7 cellular contexts compared by ENCODE assay signal in genomic region chr7:44842675-44843074, GRCh38. TPM values are rescaled to one million over a fixed set of nuclear protein-coding genes. Genes with fewer than 3 reads are reported as not detected.
DNase-seq lines count a peak whose midpoint lies in the region; ATAC-seq and TF ChIP-seq lines count a peak whose summit lies in the region.
"Not testable (repeated sequence)": the region's sequence is repeated elsewhere in the genome, so short reads cannot be mapped to it uniquely, and the experiment has no call there.

No MANE protein-coding gene starts in this region.

- intact Hi-C loops in left ventricle myocardium superior (cut with micrococcal nuclease), result not testable (repeated sequence)

- not testable (repeated sequence) for ATAC-seq in WTC11; stimulated activated memory B cell treated with anti-CD40 and anti-IgM and Interleukin-4, amounts not matched to agents 10 μg/mL and 1 μg/mL and 100 μg/mL, for 72 hours
- peak; percentile 60 for ATAC-seq in left ventricle myocardium superior

- TF ChIP-seq CTCF in HFFc6 (IDR thresholded peaks at IDR 0.05); WTC11 (IDR thresholded peaks at IDR 0.05); fibroblast of the aortic adventitia (IDR thresholded peaks at IDR 0.05; ENCODE audit: insufficient read depth, low read length); neutrophil (IDR thresholded peaks at IDR 0.05): not testable (repeated sequence)

- not testable (repeated sequence) for H3K4me3 ChIP-seq in fibroblast of the aortic adventitia (ENCODE audit: low read depth, low read length); neutrophil (ENCODE audit: low read depth in 1 of 2, low read length in 1 of 2)

- H3K9me3 Mint-ChIP-seq in HFFc6; WTC11; activated naive CD4-positive, alpha-beta T cell treated with anti-CD3 and anti-CD28 coated beads, Interleukin-2, amount 10 ng/mL, durations not matched to agents 7 days and 5 days; stimulated activated memory B cell treated with anti-CD40 and anti-IgM and Interleukin-4, amounts not matched to agents 10 μg/mL and 1 μg/mL and 100 μg/mL, for 72 hours: not testable (repeated sequence)

- not testable (repeated sequence) for H3K9me3 ChIP-seq in neutrophil

- H3K36me3 ChIP-seq in neutrophil, result peaks cover 23% of the 10 kb centered on the region

- peak overlapping the region; percentile 82 for H3K27ac ChIP-seq in neutrophil

- peaks cover 70 to 71% of the 10 kb centered on the region in 2 experiments for H3K4me1 ChIP-seq in neutrophil (ENCODE audit: control insufficient read depth in 1 of 2, insufficient read depth in 1 of 2, low read depth in 1 of 2, low read length in 1 of 2)

- H3K27me3 ChIP-seq in neutrophil, result not testable (repeated sequence)

- not testable (repeated sequence) for DNase-seq in HFFc6; WTC11 (ENCODE audit: low spot score); activated naive CD4-positive, alpha-beta T cell treated with anti-CD3 and anti-CD28 coated beads, Interleukin-2, amount 10 ng/mL, durations not matched to agents 7 days and 5 days
- DNase-seq in fibroblast of the aortic adventitia (ENCODE audit: low read depth) (peak; percentile 37), left ventricle myocardium superior (peak; percentile 57)

- H3K27ac Mint-ChIP-seq in HFFc6, result peak overlapping the region; percentile 29; the same call in 1 of the 2 replicates
- H3K27ac Mint-ChIP-seq in WTC11, result 0 out of 2 replicates have a peak overlapping the region, but pooled peaks have one; percentile 10
- peak overlapping the region; percentile 2 for H3K27ac Mint-ChIP-seq in activated naive CD4-positive, alpha-beta T cell treated with anti-CD3 and anti-CD28 coated beads, Interleukin-2, amount 10 ng/mL, durations not matched to agents 7 days and 5 days
- H3K27ac Mint-ChIP-seq in stimulated activated memory B cell treated with anti-CD40 and anti-IgM and Interleukin-4, amounts not matched to agents 10 μg/mL and 1 μg/mL and 100 μg/mL, for 72 hours, result peak overlapping the region; percentile 7

- peaks cover 20% of the 10 kb centered on the region for H3K4me1 Mint-ChIP-seq in HFFc6 (ENCODE audit: low read depth)
- peaks cover 13% of the 10 kb centered on the region for H3K4me1 Mint-ChIP-seq in WTC11
- H3K4me1 Mint-ChIP-seq in activated naive CD4-positive, alpha-beta T cell treated with anti-CD3 and anti-CD28 coated beads, Interleukin-2, amount 10 ng/mL, durations not matched to agents 7 days and 5 days, result peaks cover 51% of the 10 kb centered on the region
- H3K4me1 Mint-ChIP-seq in stimulated activated memory B cell treated with anti-CD40 and anti-IgM and Interleukin-4, amounts not matched to agents 10 μg/mL and 1 μg/mL and 100 μg/mL, for 72 hours, result peaks cover 31% of the 10 kb centered on the region

- H3K4me3 Mint-ChIP-seq in HFFc6; WTC11; activated naive CD4-positive, alpha-beta T cell treated with anti-CD3 and anti-CD28 coated beads, Interleukin-2, amount 10 ng/mL, durations not matched to agents 7 days and 5 days; stimulated activated memory B cell treated with anti-CD40 and anti-IgM and Interleukin-4, amounts not matched to agents 10 μg/mL and 1 μg/mL and 100 μg/mL, for 72 hours: not testable (repeated sequence)

- POLR2A ChIA-PET in WTC11 (lab: Charles Lee), result not testable (repeated sequence)

- not testable (repeated sequence) for H3K27me3 Mint-ChIP-seq in HFFc6 (ENCODE audit: insufficient read depth); WTC11 (ENCODE audit: low read depth); activated naive CD4-positive, alpha-beta T cell treated with anti-CD3 and anti-CD28 coated beads, Interleukin-2, amount 10 ng/mL, durations not matched to agents 7 days and 5 days; stimulated activated memory B cell treated with anti-CD40 and anti-IgM and Interleukin-4, amounts not matched to agents 10 μg/mL and 1 μg/mL and 100 μg/mL, for 72 hours

- peaks cover 17% of the 10 kb centered on the region for H3K36me3 Mint-ChIP-seq in HFFc6 (ENCODE audit: low read depth)
- H3K36me3 Mint-ChIP-seq in WTC11, result peaks cover 34% of the 10 kb centered on the region
- H3K36me3 Mint-ChIP-seq in activated naive CD4-positive, alpha-beta T cell treated with anti-CD3 and anti-CD28 coated beads, Interleukin-2, amount 10 ng/mL, durations not matched to agents 7 days and 5 days, result peaks cover 42% of the 10 kb centered on the region
- H3K36me3 Mint-ChIP-seq in stimulated activated memory B cell treated with anti-CD40 and anti-IgM and Interleukin-4, amounts not matched to agents 10 μg/mL and 1 μg/mL and 100 μg/mL, for 72 hours, result peaks cover 34% of the 10 kb centered on the region

- CTCF ChIA-PET in WTC11 (lab: Charles Lee), result not testable (repeated sequence)
- CTCF ChIA-PET in activated naive CD4-positive, alpha-beta T cell treated with anti-CD3 and anti-CD28 coated beads, Interleukin-2, amount 10 ng/mL, durations not matched to agents 7 days and 5 days (lab: Charles Lee), result interaction anchor here (1.1 kb wide), 1 partner anchor 186 kb away, joined by 5 read pairs; no protein-coding TSS in a partner anchor

RNA-seq across cellular contexts. Expression of gene H2AZ2, which starts 5.2 kb away (rescaled TPM):
- 100 to 1,000 TPM; 128 to 215 (median 185) TPM for total RNA-seq in HFFc6 (2021; fragmentation: NEBNext Ultra II Directional; extraction: Animal tissue kit (Norgen Biotek cat#: 25700))
- 178 to 229 TPM (median 227 TPM) in 3 replicates for total RNA-seq in WTC11 (2021)
- total RNA-seq in fibroblast of the aortic adventitia (ENCODE audit: low replicate concordance), result 69.1 and 122 TPM in 2 replicates
- 261 TPM for total RNA-seq in left ventricle myocardium superior

RNA-seq across cellular contexts. Expression of gene PURB, which starts 42.7 kb away (rescaled TPM):
- 10 to 100 TPM; 22.2 to 32.2 (median 26.0) TPM for total RNA-seq in HFFc6 (2021; fragmentation: NEBNext Ultra II Directional; extraction: Animal tissue kit (Norgen Biotek cat#: 25700))
- total RNA-seq in WTC11 (2021) (22.0 to 22.5 TPM (median 22.1 TPM) in 3 replicates), fibroblast of the aortic adventitia (ENCODE audit: low replicate concordance) (10.5 and 27.2 TPM in 2 replicates), left ventricle myocardium superior (15.7 TPM)

RNA-seq across cellular contexts. Expression of gene PPIA, which starts 46.2 kb away (rescaled TPM):
- total RNA-seq in HFFc6 (2021; fragmentation: NEBNext Ultra II Directional; extraction: Animal tissue kit (Norgen Biotek cat#: 25700)), result 1,000 to 10,000 TPM; 2,348 to 2,538 (median 2,460) TPM
- 2,465 to 2,581 TPM (median 2,516 TPM) in 3 replicates for total RNA-seq in WTC11 (2021)
- total RNA-seq in fibroblast of the aortic adventitia (ENCODE audit: low replicate concordance), result 1,562 and 2,915 TPM in 2 replicates
- total RNA-seq in left ventricle myocardium superior, result 436 TPM
